1 cellular context compared by ENCODE assay signal in genomic region chr6:142184332-142184731, GRCh38.
TF ChIP-seq lines count a peak whose summit lies in the region.

No MANE protein-coding gene starts in this region.

TF ChIP-seq in HepG2, 621 proteins besides CTCF, POLR2A, EP300 and RAD21:
- TF ChIP-seq MEIS2 (CRISPR knock-in tag; IDR thresholded peaks at IDR 0.05): no peak
- TF ChIP-seq ZFY (CRISPR knock-in tag; IDR thresholded peaks at IDR 0.05): no peak
- no peak for TF ChIP-seq ZNF780A (CRISPR knock-in tag; IDR thresholded peaks at IDR 0.05)
- TF ChIP-seq IRX3 (CRISPR knock-in tag; IDR thresholded peaks at IDR 0.05; ENCODE audit: borderline replicate concordance, low read depth): no peak
- no peak for TF ChIP-seq ZFP36 (IDR thresholded peaks at IDR 0.05; ENCODE audit: borderline replicate concordance, low read depth, low read length, partially characterized antibody)
